In the genomic region with DNA sequence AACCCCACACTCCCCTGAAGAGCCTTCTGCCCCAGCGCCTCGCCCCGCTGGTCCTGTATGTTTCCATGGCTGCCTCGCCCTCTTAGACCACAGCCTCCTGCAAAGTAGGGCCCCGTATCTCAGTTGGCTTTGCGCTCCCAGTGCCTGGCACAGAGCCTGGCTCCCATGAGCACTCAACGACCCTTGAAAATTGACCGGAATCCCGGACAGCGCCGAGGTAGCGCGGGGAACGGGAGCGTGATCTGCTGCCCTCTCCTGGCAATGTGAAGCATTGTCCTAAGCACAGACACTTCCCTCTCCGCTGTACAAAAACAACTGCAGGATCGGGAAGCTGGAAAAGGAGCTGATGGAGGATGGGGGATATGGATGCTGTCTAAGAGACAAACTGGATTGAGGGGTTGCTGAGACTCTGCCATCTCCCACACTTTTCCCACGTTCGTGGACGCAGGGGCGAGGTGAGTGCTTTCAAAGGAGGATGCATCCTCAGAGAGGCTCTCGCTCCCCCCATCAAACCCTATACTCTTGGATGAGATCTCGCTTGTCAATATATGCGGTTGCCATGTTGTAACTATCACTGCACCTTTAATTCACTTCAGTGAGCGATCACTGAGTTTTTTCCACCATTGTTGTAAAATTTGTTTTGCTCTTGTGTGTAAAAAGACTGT, we compare ENCODE assay signal across 9 cellular contexts. TPM values are rescaled to one million over a fixed set of nuclear protein-coding genes. Genes with fewer than 3 reads are reported as not detected.
DNase-seq lines count a peak whose midpoint lies in the region; ATAC-seq, FAIRE-seq and TF ChIP-seq lines count a peak whose summit lies in the region.
"Had no signal": no experiment of that assay in that cellular context is flagged by ENCODE, and none has a peak within 500 bp of the region (broad histone marks: within the 10 kb centered on the region; RNA-seq: fewer than 3 reads in every experiment).

No MANE protein-coding gene starts in this region.

- no peak for FAIRE-seq in pancreas (lab: Jason Lieb, UNC)

- no peak overlapping the region for H3K27ac ChIP-seq in SJCRH30
- no peak overlapping the region for H3K27ac ChIP-seq in pancreas

- peaks cover 22% of the 10 kb centered on the region for H3K27me3 ChIP-seq in SJCRH30
- no peaks in the 10 kb centered on the region for H3K27me3 ChIP-seq in pancreas

- H3K4me3 ChIP-seq in Jurkat, Clone E6-1 (ENCODE audit: low read length) = peak overlapping the region; percentile 57
- H3K4me3 ChIP-seq in SJCRH30 (no peak overlapping the region), pancreas (peak overlapping the region in 2 of 4 donors; percentile 14 to 31)

- no peaks in the 10 kb centered on the region for H3K4me1 ChIP-seq in SJCRH30
- H3K4me1 ChIP-seq in pancreas = peaks cover 0 to 3% (median 0%) of the 10 kb centered on the region in 3 donors

- ATAC-seq in Right ventricle myocardium inferior = peak; percentile 96
- peak; percentile 93 to 99 (median 98) for ATAC-seq in pancreas
- no peak for ATAC-seq in HG02763 (IDR thresholded peaks at IDR 0.05; ENCODE audit: unreplicated experiment)
- no peak for ATAC-seq in HG03139 (IDR thresholded peaks at IDR 0.05; ENCODE audit: unreplicated experiment)

- 0 out of 2 replicates have a peak, but pooled peaks cover 3% of the 10 kb centered on the region for H3K9me3 ChIP-seq in SJCRH30 (replicated peaks)
- no peaks in the 10 kb centered on the region for H3K9me3 ChIP-seq in pancreas

- intact Hi-C loops in Right ventricle myocardium inferior (cut with DNase I) (loop anchor here (1.0 kb wide), 1 partner anchor 44 kb away; no protein-coding TSS in a partner anchor), pancreas (cut with DNase I) (loop anchor here in 1 of 3 donors (2.0 kb wide), 1 partner anchor 45 kb away; no protein-coding TSS in a partner anchor)

- 12 to 13% methylated on average over 25 of the region's 25 CpGs for WGBS in pancreas, 2 donors

- peak; percentile 79 to 90 (median 86) for TF ChIP-seq CTCF in pancreas (IDR thresholded peaks at IDR 0.05)

- H3K36me3 ChIP-seq in SJCRH30 (no peaks in the 10 kb centered on the region), pancreas (no peaks in the 10 kb centered on the region)

- peak; percentile 80 for DNase-seq in DMS114 treated with DMSO at 0.1 percent for 48 hours (lab: John Stamatoyannopoulos, UW; ENCODE audit: unreplicated experiment)
- peak; percentile 16 for DNase-seq in Jurkat, Clone E6-1 (ENCODE audit: low read depth, low spot score)
- DNase-seq in SJCRH30 = peak; percentile 47 to 79
- DNase-seq in activated naive CD8-positive, alpha-beta T cell treated with anti-CD3 and anti-CD28 coated beads, Interleukin-2, amount 50 U/mL, for 16 hours (ENCODE audit: low read depth, low spot score) = peak; percentile 9
- DNase-seq in Right ventricle myocardium inferior (ENCODE audit: missing footprints) = peak; percentile 85
- peak; percentile 48 to 83 (median 70) for DNase-seq in pancreas

RNA-seq across cellular contexts. Expression of a gene that starts 10.7 kb away (rescaled TPM):
- 158 TPM for polyA plus RNA-seq in Jurkat, Clone E6-1 (2012; ENCODE audit: insufficient read depth, insufficient read length)
- 112 and 116 TPM in 2 replicates for total RNA-seq in SJCRH30 (2014; rRNA removed; shearing (Covaris generic))
- total RNA-seq in Right ventricle myocardium inferior (64.1 TPM), pancreas (10 to 100 TPM; 45.5 to 72.8 (median 51.0) TPM)
- 10 to 100 TPM; 24.2 to 31.4 TPM for polyA plus RNA-seq in pancreas

RNA-seq across cellular contexts. Expression of a gene that starts 28.4 kb away (rescaled TPM):
- 31.9 TPM for polyA plus RNA-seq in Jurkat, Clone E6-1 (2012; ENCODE audit: insufficient read depth, insufficient read length)
- 25.8 and 28.6 TPM in 2 replicates for total RNA-seq in SJCRH30 (2014; rRNA removed; shearing (Covaris generic))
- 11.4 TPM for total RNA-seq in Right ventricle myocardium inferior
- 10 to 100 TPM; 17.0 to 30.1 (median 20.5) TPM for total RNA-seq in pancreas
- 10 to 100 TPM; 42.2 to 51.6 TPM for polyA plus RNA-seq in pancreas

RNA-seq across cellular contexts. Expression of a gene that starts 50.8 kb away (rescaled TPM):
- polyA plus RNA-seq in Jurkat, Clone E6-1 (2012; ENCODE audit: insufficient read depth, insufficient read length) = 1.3 TPM
- total RNA-seq in SJCRH30 (2014; rRNA removed; shearing (Covaris generic)) = 1.7 and 1.8 TPM in 2 replicates
- total RNA-seq in Right ventricle myocardium inferior (3.2 TPM), pancreas (under 1 TPM; 0.13 to 0.83 (median 0.33) TPM)
- polyA plus RNA-seq in pancreas = 1 to 10 TPM in 1 of 2 donors, under 1 TPM in 1; 0.68 to 1.2 TPM
- total RNA-seq: T-helper 2 cell treated with Interferon-gamma antibody and Interleukin-4, amounts not matched to agents 100 ng/mL and 5 ng/mL, for 36 hours had no signal

Comparison
In these comparisons a context has a peak if more than half of its experiments do, and no peak if none do; other contexts are left out.
1. DNase-seq: peak in every context shown above with its lines; median percentile 85 in Right ventricle myocardium inferior; 80 in DMS114 treated with DMSO at 0.1 percent for 48 hours; 70 in pancreas; 63 in SJCRH30; 16 in Jurkat, Clone E6-1; 9 in activated naive CD8-positive, alpha-beta T cell treated with anti-CD3 and anti-CD28 coated beads, Interleukin-2, amount 50 U/mL, for 16 hours.
2. ATAC-seq: peak in Right ventricle myocardium inferior (single experiment) and pancreas (4 of 4); none in HG02763 (single experiment) and HG03139 (single experiment).